8 cellular contexts compared by ENCODE assay signal in the genomic region with DNA sequence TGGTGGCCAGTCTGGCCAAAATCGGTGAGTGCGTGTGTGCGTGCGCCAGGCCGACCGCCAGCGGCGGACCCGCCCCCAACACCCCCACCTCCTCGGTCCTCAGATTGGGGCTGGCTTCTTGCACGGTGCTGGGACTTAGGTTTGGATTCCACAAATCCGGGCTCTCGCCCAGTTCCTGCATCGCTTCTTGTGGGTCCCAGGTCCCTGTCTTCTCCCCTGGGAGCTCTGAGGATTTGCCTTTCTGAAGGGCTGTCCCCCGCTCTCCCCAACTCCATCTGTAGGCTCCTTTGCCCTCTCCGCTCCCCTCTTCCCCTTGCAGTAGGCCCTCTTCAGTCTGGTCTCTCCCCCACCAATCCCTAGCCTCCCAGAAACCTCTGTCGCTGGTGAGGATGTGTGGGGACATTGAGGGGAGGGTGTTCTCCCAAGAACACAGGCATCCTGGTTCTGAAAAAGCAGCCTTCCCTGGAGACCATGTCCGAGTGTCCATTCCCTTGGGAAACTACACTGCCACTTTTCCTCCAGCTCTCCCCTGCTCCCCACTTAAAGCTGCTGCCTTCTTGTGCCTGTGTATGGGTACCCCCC. TPM values are rescaled to one million over a fixed set of nuclear protein-coding genes. Genes with fewer than 3 reads are reported as not detected.
DNase-seq lines count a peak whose midpoint lies in the region; ATAC-seq and TF ChIP-seq lines count a peak whose summit lies in the region.

No MANE protein-coding gene starts in this region.

- H3K27me3 ChIP-seq in testis: no peaks in the 10 kb centered on the region

- peak overlapping the region; percentile 89 for H3K4me3 Mint-ChIP-seq in activated CD4-positive, alpha-beta T cell treated with anti-CD3 and anti-CD28 coated beads, Interleukin-2, amount 10 ng/mL, durations not matched to agents 24 days and 14 days
- peak overlapping the region; percentile 99 for H3K4me3 Mint-ChIP-seq in activated T-helper 17 cell treated with anti-CD3 and anti-CD28 coated beads, Interleukin-2, amount 50 U/mL, for 72 hours

- no peaks in the 10 kb centered on the region for H3K9me3 Mint-ChIP-seq in activated CD4-positive, alpha-beta T cell treated with anti-CD3 and anti-CD28 coated beads, Interleukin-2, amount 10 ng/mL, durations not matched to agents 24 days and 14 days
- no peaks in the 10 kb centered on the region for H3K9me3 Mint-ChIP-seq in activated T-helper 17 cell treated with anti-CD3 and anti-CD28 coated beads, Interleukin-2, amount 50 U/mL, for 72 hours

- no peak overlapping the region for H3K27ac ChIP-seq in testis

- peak overlapping the region; percentile 31 for H3K27ac Mint-ChIP-seq in activated CD4-positive, alpha-beta T cell treated with anti-CD3 and anti-CD28 coated beads, Interleukin-2, amount 10 ng/mL, durations not matched to agents 24 days and 14 days
- peak overlapping the region; percentile 94 for H3K27ac Mint-ChIP-seq in activated T-helper 17 cell treated with anti-CD3 and anti-CD28 coated beads, Interleukin-2, amount 50 U/mL, for 72 hours

- no peak for DNase-seq in activated CD4-positive, alpha-beta T cell treated with anti-CD3 and anti-CD28 coated beads, Interleukin-2, amount 10 ng/mL, durations not matched to agents 24 days and 14 days
- no peak for DNase-seq in activated CD4-positive, alpha-beta T cell treated with anti-CD3 and anti-CD28 coated beads for 48 hours
- DNase-seq in iPS-NIHi7 (ENCODE audit: extremely low spot score) (peak; percentile 40), testis (no peak), NCI-H1436 treated with DMSO at 0.1 percent for 48 hours (lab: John Stamatoyannopoulos, UW) (no peak)
- DNase-seq in stimulated activated CD4-positive, alpha-beta T cell treated with anti-CD3 and anti-CD28 coated beads, Interleukin-12 subunit alpha, Interleukin-12 subunit beta, amount 100 ng/mL, for 4 hours: no peak

- peaks cover 4% of the 10 kb centered on the region for H3K36me3 Mint-ChIP-seq in activated CD4-positive, alpha-beta T cell treated with anti-CD3 and anti-CD28 coated beads, Interleukin-2, amount 10 ng/mL, durations not matched to agents 24 days and 14 days (ENCODE audit: low read depth)
- peaks cover 24% of the 10 kb centered on the region for H3K36me3 Mint-ChIP-seq in activated T-helper 17 cell treated with anti-CD3 and anti-CD28 coated beads, Interleukin-2, amount 50 U/mL, for 72 hours (ENCODE audit: low read depth)

- no peaks in the 10 kb centered on the region for H3K36me3 ChIP-seq in testis (ENCODE audit: low read depth, missing control alignments)

- H3K27me3 Mint-ChIP-seq in activated CD4-positive, alpha-beta T cell treated with anti-CD3 and anti-CD28 coated beads, Interleukin-2, amount 10 ng/mL, durations not matched to agents 24 days and 14 days: peaks cover 14% of the 10 kb centered on the region
- H3K27me3 Mint-ChIP-seq in activated T-helper 17 cell treated with anti-CD3 and anti-CD28 coated beads, Interleukin-2, amount 50 U/mL, for 72 hours: peaks cover 3% of the 10 kb centered on the region

- WGBS in testis, 2 donors: 17 to 34% methylated on average over 8 to 13 of the region's 18 CpGs

- H3K4me1 Mint-ChIP-seq in activated CD4-positive, alpha-beta T cell treated with anti-CD3 and anti-CD28 coated beads, Interleukin-2, amount 10 ng/mL, durations not matched to agents 24 days and 14 days: peaks cover 36% of the 10 kb centered on the region
- H3K4me1 Mint-ChIP-seq in activated T-helper 17 cell treated with anti-CD3 and anti-CD28 coated beads, Interleukin-2, amount 50 U/mL, for 72 hours: peaks cover 30% of the 10 kb centered on the region

- no peaks in the 10 kb centered on the region for H3K9me3 ChIP-seq in testis

- intact Hi-C loops in activated CD4-positive, alpha-beta T cell treated with anti-CD3 and anti-CD28 coated beads, Interleukin-2, amount 10 ng/mL, durations not matched to agents 24 days and 14 days (cut with micrococcal nuclease): loop anchor here (10.0 kb wide), 1 partner anchor 596 kb away; a partner anchor contains a TSS
- intact Hi-C loops in testis (cut with DNase I; ENCODE audit: low total_unique reads): no loop called here

- TF ChIP-seq POLR2A in testis (IDR thresholded peaks at IDR 0.05): no peak

- H3K4me1 ChIP-seq in testis: peaks cover 21% of the 10 kb centered on the region

- peak overlapping the region; percentile 54 to 59 for H3K4me3 ChIP-seq in testis

- ATAC-seq in activated T-helper 17 cell treated with anti-CD3 and anti-CD28 coated beads, Interleukin-2, amount 50 U/mL, for 72 hours (replicated peaks): no peak
- no peak for ATAC-seq in GM21619 (IDR thresholded peaks at IDR 0.05; ENCODE audit: unreplicated experiment)

- TF ChIP-seq CTCF in testis (IDR thresholded peaks at IDR 0.05): no peak

RNA-seq across cellular contexts. Expression of a gene that starts 0.5 kb away (rescaled TPM):
- 5.3 TPM in 2 replicates for total RNA-seq in activated CD4-positive, alpha-beta T cell treated with anti-CD3 and anti-CD28 coated beads, Interleukin-2, amount 10 ng/mL, durations not matched to agents 24 days and 14 days
- total RNA-seq in activated T-helper 17 cell treated with anti-CD3 and anti-CD28 coated beads, Interleukin-2, amount 50 U/mL, for 72 hours: 10 to 100 TPM in 1 of 2 donors, 1 to 10 TPM in 1; 3.5 to 15.7 TPM
- 10 to 100 TPM in 1 of 2 donors, 1 to 10 TPM in 1; 6.8 to 15.7 TPM for total RNA-seq in testis
- 4.8 TPM for polyA plus RNA-seq in testis (ENCODE audit: insufficient read depth, low read depth, low replicate concordance)

RNA-seq across cellular contexts. Expression of a gene that starts 2.0 kb away (rescaled TPM):
- total RNA-seq in activated CD4-positive, alpha-beta T cell treated with anti-CD3 and anti-CD28 coated beads, Interleukin-2, amount 10 ng/mL, durations not matched to agents 24 days and 14 days: 128 TPM in 2 replicates
- 100 to 1,000 TPM; 104 to 145 TPM for total RNA-seq in activated T-helper 17 cell treated with anti-CD3 and anti-CD28 coated beads, Interleukin-2, amount 50 U/mL, for 72 hours
- 10 to 100 TPM; 28.8 to 40.0 TPM for total RNA-seq in testis
- 17.0 TPM for polyA plus RNA-seq in testis (ENCODE audit: insufficient read depth, low read depth, low replicate concordance)

RNA-seq across cellular contexts. Expression of a gene that starts 22.3 kb away (rescaled TPM):
- 65.0 and 65.6 TPM in 2 replicates for total RNA-seq in activated CD4-positive, alpha-beta T cell treated with anti-CD3 and anti-CD28 coated beads, Interleukin-2, amount 10 ng/mL, durations not matched to agents 24 days and 14 days
- 10 to 100 TPM; 31.7 to 39.5 TPM for total RNA-seq in activated T-helper 17 cell treated with anti-CD3 and anti-CD28 coated beads, Interleukin-2, amount 50 U/mL, for 72 hours
- total RNA-seq in testis: 10 to 100 TPM; 57.4 to 66.8 TPM
- 55.6 TPM for polyA plus RNA-seq in testis (ENCODE audit: insufficient read depth, low read depth, low replicate concordance)

RNA-seq across cellular contexts. Expression of a gene that starts 30.1 kb away (rescaled TPM):
- total RNA-seq in activated CD4-positive, alpha-beta T cell treated with anti-CD3 and anti-CD28 coated beads, Interleukin-2, amount 10 ng/mL, durations not matched to agents 24 days and 14 days: 43.4 and 43.8 TPM in 2 replicates
- total RNA-seq in activated T-helper 17 cell treated with anti-CD3 and anti-CD28 coated beads, Interleukin-2, amount 50 U/mL, for 72 hours: 10 to 100 TPM in 1 of 2 donors, 1 to 10 TPM in 1; 6.4 to 29.0 TPM
- total RNA-seq in testis: 100 to 1,000 TPM in 1 of 2 donors, 10 to 100 TPM in 1; 86.5 to 137 TPM
- polyA plus RNA-seq in testis (ENCODE audit: insufficient read depth, low read depth, low replicate concordance): 102 TPM

RNA-seq across cellular contexts. Expression of a gene that starts 50.3 kb away (rescaled TPM):
- total RNA-seq in activated CD4-positive, alpha-beta T cell treated with anti-CD3 and anti-CD28 coated beads, Interleukin-2, amount 10 ng/mL, durations not matched to agents 24 days and 14 days: 8.2 and 8.7 TPM in 2 replicates
- total RNA-seq in activated T-helper 17 cell treated with anti-CD3 and anti-CD28 coated beads, Interleukin-2, amount 50 U/mL, for 72 hours: 1 to 10 TPM; 6.6 to 7.1 TPM
- total RNA-seq in testis: 10 to 100 TPM in 1 of 2 donors, 1 to 10 TPM in 1; 9.3 to 10.5 TPM
- 22.2 TPM for polyA plus RNA-seq in testis (ENCODE audit: insufficient read depth, low read depth, low replicate concordance)
